Comparison of ENCODE assay signal across 15 cellular contexts in genomic region chr7:69770613-69771012, GRCh38.
DNase-seq lines count a peak whose midpoint lies in the region; ATAC-seq and TF ChIP-seq lines count a peak whose summit lies in the region.
"Had no signal": no experiment of that assay in that cellular context is flagged by ENCODE, and none has a peak within 500 bp of the region (broad histone marks: within the 10 kb centered on the region; RNA-seq: fewer than 3 reads in every experiment).

No MANE protein-coding gene starts in this region.

- H3K79me2 ChIP-seq in OCI-LY1 (ENCODE audit: insufficient read depth, low read length), result peaks cover 77% of the 10 kb centered on the region

- H3K27ac ChIP-seq in OCI-LY1 (ENCODE audit: low read depth, low read length, poor library complexity, severe bottlenecking), result peak overlapping the region; percentile 68
- H3K27ac ChIP-seq: C4-2B, HL-60 had no signal

- no peaks in the 10 kb centered on the region for H3K27me3 Mint-ChIP-seq in stimulated activated naive B cell treated with anti-CD40 and anti-IgM and Interleukin-4, amounts not matched to agents 10 μg/mL and 1 μg/mL and 100 μg/mL, for 72 hours
- H3K27me3 Mint-ChIP-seq: B cell had no signal

- H4K20me1 ChIP-seq in OCI-LY1 (ENCODE audit: insufficient read depth, low read length), result no peaks in the 10 kb centered on the region

- no peak overlapping the region for H2AFZ ChIP-seq in OCI-LY1 (ENCODE audit: low read length)

- H3K36me3 Mint-ChIP-seq in stimulated activated naive B cell treated with anti-CD40 and anti-IgM and Interleukin-4, amounts not matched to agents 10 μg/mL and 1 μg/mL and 100 μg/mL, for 72 hours, result no peaks in the 10 kb centered on the region
- H3K36me3 Mint-ChIP-seq: CD4-positive, alpha-beta memory T cell had no signal

- peaks cover 57% of the 10 kb centered on the region for H3K4me1 ChIP-seq in OCI-LY1 (ENCODE audit: insufficient read depth, low read length, severe bottlenecking)

- H3K9me3 Mint-ChIP-seq in stimulated activated naive B cell treated with anti-CD40 and anti-IgM and Interleukin-4, amounts not matched to agents 10 μg/mL and 1 μg/mL and 100 μg/mL, for 72 hours, result peaks cover 0 to 2% of the 10 kb centered on the region in 2 donors

- H3K9me3 ChIP-seq in OCI-LY1 (ENCODE audit: low read length), result no peaks in the 10 kb centered on the region

- H3K36me3 ChIP-seq in OCI-LY1 (ENCODE audit: insufficient read depth, low read length), result peaks cover 10% of the 10 kb centered on the region; the same call in 1 of the 2 replicates

- H3K4me3 Mint-ChIP-seq in stimulated activated naive B cell treated with anti-CD40 and anti-IgM and Interleukin-4, amounts not matched to agents 10 μg/mL and 1 μg/mL and 100 μg/mL, for 72 hours, result no peak overlapping the region
- H3K4me3 Mint-ChIP-seq: B cell; CD4-positive, alpha-beta memory T cell had no signal

- peak overlapping the region; percentile 16 for H3K4me3 ChIP-seq in OCI-LY1 (ENCODE audit: low read depth, low read length, poor library complexity, severe bottlenecking)

- ATAC-seq in stimulated activated naive B cell treated with anti-CD40 and anti-IgM and Interleukin-4, amounts not matched to agents 10 μg/mL and 1 μg/mL and 100 μg/mL, for 72 hours (replicated peaks), result no peak

- no peaks in the 10 kb centered on the region for H3F3A ChIP-seq in OCI-LY1 (ENCODE audit: insufficient read depth, low read length)

- H3K9ac ChIP-seq in OCI-LY1 (ENCODE audit: low read length), result no peak overlapping the region; the same call in 1 of the 2 replicates

- peak; percentile 28 for DNase-seq in NCI-H82 (lab: John Stamatoyannopoulos, UW)
- no peak for DNase-seq in NCI-H82 treated with DMSO at 0.1 percent for 48 hours (lab: John Stamatoyannopoulos, UW; ENCODE audit: unreplicated experiment)
- DNase-seq in NCI-H524 (lab: John Stamatoyannopoulos, UW), result peak; percentile 65 to 86
- no peak for DNase-seq in stimulated activated naive B cell treated with anti-CD40 and anti-IgM and Interleukin-4, amounts not matched to agents 10 μg/mL and 1 μg/mL and 100 μg/mL, for 72 hours
- no peak for DNase-seq in NCI-H1694 (lab: John Stamatoyannopoulos, UW)
- DNase-seq in NCI-H1436 treated with DMSO at 0.1 percent for 48 hours (lab: John Stamatoyannopoulos, UW), result no peak
- DNase-seq: CD4-positive, alpha-beta memory T cell; COR-L47; DMS53; GF-D8; HCEC 1CT had no signal

- TF ChIP-seq CTCF in OCI-LY1 (IDR thresholded peaks at IDR 0.05; ENCODE audit: low read length), result no peak; the same call in 1 of the 2 replicates

- H3K9me2 ChIP-seq in OCI-LY1 (ENCODE audit: low read depth, low read length), result no peaks in the 10 kb centered on the region

- H3K27ac Mint-ChIP-seq in stimulated activated naive B cell treated with anti-CD40 and anti-IgM and Interleukin-4, amounts not matched to agents 10 μg/mL and 1 μg/mL and 100 μg/mL, for 72 hours, result no peak overlapping the region
- H3K27ac Mint-ChIP-seq: B cell; CD4-positive, alpha-beta memory T cell had no signal

- no peaks in the 10 kb centered on the region for H3K27me3 ChIP-seq in OCI-LY1 (ENCODE audit: insufficient read depth, low read length)

- H3K4me1 Mint-ChIP-seq in stimulated activated naive B cell treated with anti-CD40 and anti-IgM and Interleukin-4, amounts not matched to agents 10 μg/mL and 1 μg/mL and 100 μg/mL, for 72 hours, result peaks cover 5 to 6% of the 10 kb centered on the region in 2 donors
- H3K4me1 Mint-ChIP-seq: CD4-positive, alpha-beta memory T cell had no signal

- H3K4me2 ChIP-seq in OCI-LY1 (ENCODE audit: low read length), result peak overlapping the region; percentile 58

Comparison
In these comparisons a context has a peak if more than half of its experiments do, and no peak if none do; other contexts are left out.
1. DNase-seq: peak in NCI-H82 (single experiment) and NCI-H524 (2 of 2); none in NCI-H82 treated with DMSO at 0.1 percent for 48 hours (single experiment), stimulated activated naive B cell treated with anti-CD40 and anti-IgM and Interleukin-4, amounts not matched to agents 10 μg/mL and 1 μg/mL and 100 μg/mL, for 72 hours (single experiment), NCI-H1694 (single experiment) and NCI-H1436 treated with DMSO at 0.1 percent for 48 hours (single experiment).